In genomic region chr19:30148039-30148438, GRCh38 we compare ENCODE assay signal across 16 cellular contexts.
"Had no signal": no experiment of that assay in that cellular context is flagged by ENCODE, and none has a peak within 500 bp of the region (broad histone marks: within the 10 kb centered on the region; RNA-seq: fewer than 3 reads in every experiment).

No MANE protein-coding gene starts in this region.

- H3K27me3 Mint-ChIP-seq: activated naive CD4-positive, alpha-beta T cell treated with anti-CD3 and anti-CD28 coated beads, Interleukin-2, amount 50 U/mL, for 24 hours; dendritic cell treated with granulocyte-macrophage colony-stimulating factor and Interleukin-4, amounts not matched to agents 40 ng/mL and 50 ng/mL, for 4 days had no signal

- H3K27ac ChIP-seq: psoas muscle, sigmoid colon, suprapubic skin had no signal

- H3K4me3 Mint-ChIP-seq: activated naive CD4-positive, alpha-beta T cell treated with anti-CD3 and anti-CD28 coated beads, Interleukin-2, amount 50 U/mL, for 24 hours; central memory CD8-positive, alpha-beta T cell; dendritic cell treated with granulocyte-macrophage colony-stimulating factor and Interleukin-4, amounts not matched to agents 40 ng/mL and 50 ng/mL, for 4 days; nephron progenitor cell; type B pancreatic cell had no signal

- H3K27ac Mint-ChIP-seq: activated naive CD4-positive, alpha-beta T cell treated with anti-CD3 and anti-CD28 coated beads, Interleukin-2, amount 50 U/mL, for 24 hours; dendritic cell treated with granulocyte-macrophage colony-stimulating factor and Interleukin-4, amounts not matched to agents 40 ng/mL and 50 ng/mL, for 4 days; nephron progenitor cell had no signal

- H3K9me3 Mint-ChIP-seq: activated naive CD4-positive, alpha-beta T cell treated with anti-CD3 and anti-CD28 coated beads, Interleukin-2, amount 50 U/mL, for 24 hours; dendritic cell treated with granulocyte-macrophage colony-stimulating factor and Interleukin-4, amounts not matched to agents 40 ng/mL and 50 ng/mL, for 4 days; nephron progenitor cell; type B pancreatic cell had no signal

- H3K4me3 ChIP-seq: psoas muscle, sigmoid colon, suprapubic skin had no signal

- H3K9me3 ChIP-seq: psoas muscle, sigmoid colon, suprapubic skin had no signal

- H3K36me3 ChIP-seq: sigmoid colon, suprapubic skin had no signal

- H3K4me1 Mint-ChIP-seq: activated naive CD4-positive, alpha-beta T cell treated with anti-CD3 and anti-CD28 coated beads, Interleukin-2, amount 50 U/mL, for 24 hours; central memory CD8-positive, alpha-beta T cell had no signal

- H3K36me3 Mint-ChIP-seq: activated naive CD4-positive, alpha-beta T cell treated with anti-CD3 and anti-CD28 coated beads, Interleukin-2, amount 50 U/mL, for 24 hours; type B pancreatic cell had no signal

- H3K4me1 ChIP-seq: psoas muscle, sigmoid colon, suprapubic skin had no signal

- DNase-seq: activated CD4-positive, alpha-beta T cell treated with anti-CD3 and anti-CD28 coated beads, Interleukin-2, amount 50 U/mL, for 1 hour; activated effector memory CD4-positive, alpha-beta T cell treated with Interleukin-2 at 50 U/mL for 16 hours; activated T-cell treated with anti-CD3 and anti-CD28 coated beads, Interleukin-2, amount 50 U/mL, for 1 hour; erythroblast; left ventricle myocardium superior; mesendoderm; nephron progenitor cell; psoas muscle; sigmoid colon; stimulated activated CD4-positive, alpha-beta T cell treated with anti-CD3 and anti-CD28 coated beads, Interleukin-12 subunit alpha, Interleukin-12 subunit beta, amount 100 ng/mL, for 4 hours; stimulated activated naive CD8-positive, alpha-beta T cell treated with anti-CD3 and anti-CD28 coated beads, Interleukin-15, Interleukin-2, amounts not matched to agents 100 U/mL and 50 U/mL, for 24 hours had no signal

- ATAC-seq: left ventricle myocardium superior; psoas muscle; stimulated activated naive CD8-positive, alpha-beta T cell treated with anti-CD3 and anti-CD28 coated beads, Interleukin-15, Interleukin-2, amounts not matched to agents 100 U/mL and 50 U/mL, for 24 hours had no signal
